Comparison of ENCODE assay signal across 34 cellular contexts in genomic region chr2:240644859-240645301, GRCh38. TPM values are rescaled to one million over a fixed set of nuclear protein-coding genes. Genes with fewer than 3 reads are reported as not detected.
DNase-seq lines count a peak whose midpoint lies in the region; ATAC-seq and TF ChIP-seq lines count a peak whose summit lies in the region.
"Had no signal": no experiment of that assay in that cellular context is flagged by ENCODE, and none has a peak within 500 bp of the region (broad histone marks: within the 10 kb centered on the region; RNA-seq: fewer than 3 reads in every experiment).

No MANE protein-coding gene starts in this region.

- TF ChIP-seq CTCF in right atrium auricular region (IDR thresholded peaks at IDR 0.05), result no peak
- no peak; the same call in 2 of the 3 replicates for TF ChIP-seq CTCF in H9 (conservative IDR thresholded peaks at IDR 0.05)
- TF ChIP-seq CTCF in left lung (IDR thresholded peaks at IDR 0.05), result no peak
- TF ChIP-seq CTCF in lower lobe of right lung (IDR thresholded peaks at IDR 0.05), result no peak
- TF ChIP-seq CTCF in OCI-LY7 (conservative IDR thresholded peaks at IDR 0.05; ENCODE audit: low read length), result no peak

- H3K27me3 Mint-ChIP-seq in H9 (ENCODE audit: low read depth), result peaks cover 36% of the 10 kb centered on the region

- no CpG with 5 or more reads among the region's 8 CpGs for WGBS in H9 (ENCODE audit: extremely low coverage, insufficient read length, low lambda C conversion rate)

- H2BK20ac ChIP-seq in H9 (ENCODE audit: low read depth, low read length, poor library complexity, severe bottlenecking), result no peak overlapping the region

- H3K4me2 ChIP-seq in H9 (ENCODE audit: insufficient read depth, insufficient read length, low read length) (no peak overlapping the region), OCI-LY7 (ENCODE audit: low read length) (no peak overlapping the region)

- H3K4me3 Mint-ChIP-seq in H9, result no peak overlapping the region
- H3K4me3 Mint-ChIP-seq: activated B cell treated with CpG ODN at 0.5 μM for 24 hours; activated naive CD4-positive, alpha-beta T cell treated with anti-CD3 and anti-CD28 coated beads for 36 hours; CD4-positive, alpha-beta T cell; IgD-negative memory B cell; neural crest cell; stimulated activated naive B cell treated with anti-CD40 and anti-IgM and Interleukin-4, amounts not matched to agents 10 μg/mL and 1 μg/mL and 100 μg/mL, for 72 hours had no signal

- H3K9me2 ChIP-seq in OCI-LY7 (ENCODE audit: insufficient read depth, low read length), result no peaks in the 10 kb centered on the region

- H2BK12ac ChIP-seq in H9 (ENCODE audit: insufficient read length, low read depth, low read length), result no peak overlapping the region

- no peak overlapping the region for H2BK120ac ChIP-seq in H9 (ENCODE audit: low read depth, low read length, poor library complexity, severe bottlenecking)

- POLR2A ChIA-PET in OCI-LY7 (lab: Charles Lee), result no interaction called here

- DNase-seq in right atrium auricular region (ENCODE audit: low spot score) (peak; percentile 32), Right ventricle myocardium inferior (ENCODE audit: missing footprints) (no peak), H9 (peak; percentile 23), left lung (peak; percentile 28 to 44), lower lobe of right lung (no peak), OCI-LY7 (ENCODE audit: low spot score) (no peak)
- DNase-seq in stimulated activated CD4-positive, alpha-beta T cell treated with anti-CD3 and anti-CD28 coated beads, Interleukin-15, amount 100 ng/mL, for 24 hours, result no peak
- DNase-seq: activated B cell treated with CpG ODN at 0.5 μM for 24 hours; activated CD4-positive, alpha-beta T cell treated with anti-CD3 and anti-CD28 coated beads, Interleukin-2, amount 50 U/mL, for 4 hours; activated naive CD4-positive, alpha-beta T cell treated with anti-CD3 and anti-CD28 coated beads for 36 hours; activated T-cell treated with anti-CD3 and anti-CD28 coated beads, Interleukin-2, amount 50 U/mL, for 1 hour; body of pancreas; CD4-positive, alpha-beta T cell; glutamatergic neuron; kidney; mammary epithelial cell; NCI-H1048; NCI-H1694 treated with DMSO at 0.1 percent for 48 hours; NCI-H2171; NCI-H510A; OCI-M1; stimulated activated CD4-positive, alpha-beta T cell treated with anti-CD3 and anti-CD28 coated beads, Interleukin-4, amount 100 ng/mL, for 4 hours; stimulated activated naive B cell treated with anti-CD40 and anti-IgM and Interleukin-4, amounts not matched to agents 10 μg/mL and 1 μg/mL and 100 μg/mL, for 72 hours; T-helper 9 cell had no signal

- H3K79me2 ChIP-seq in H9 (ENCODE audit: insufficient read depth, low read length), result no peaks in the 10 kb centered on the region
- no peaks in the 10 kb centered on the region for H3K79me2 ChIP-seq in OCI-LY7 (ENCODE audit: insufficient read depth, low read depth, low read length)

- no peak overlapping the region for H3K23ac ChIP-seq in H9 (ENCODE audit: insufficient read length, low read depth, low read length)

- H2BK15ac ChIP-seq in H9 (ENCODE audit: low read depth, low read length), result no peak overlapping the region

- no peaks in the 10 kb centered on the region for H3K23me2 ChIP-seq in H9 (ENCODE audit: insufficient read length, low read depth, low read length, poor library complexity, severe bottlenecking)

- H3K9me3 Mint-ChIP-seq in H9, result no peaks in the 10 kb centered on the region; a peak in 3 of 5 replicates
- H3K9me3 Mint-ChIP-seq: activated B cell treated with CpG ODN at 0.5 μM for 24 hours; activated naive CD4-positive, alpha-beta T cell treated with anti-CD3 and anti-CD28 coated beads for 36 hours; CD4-positive, alpha-beta T cell; IgD-negative memory B cell; neural crest cell; stimulated activated naive B cell treated with anti-CD40 and anti-IgM and Interleukin-4, amounts not matched to agents 10 μg/mL and 1 μg/mL and 100 μg/mL, for 72 hours had no signal

- no peak overlapping the region for H4K8ac ChIP-seq in H9 (replicated peaks; ENCODE audit: insufficient read length, low read depth, low read length)

- H3K4ac ChIP-seq in H9 (ENCODE audit: low read depth, low read length), result no peak overlapping the region

- no peaks in the 10 kb centered on the region for H3K4me1 ChIP-seq in right atrium auricular region
- no peaks in the 10 kb centered on the region for H3K4me1 ChIP-seq in H9 (ENCODE audit: insufficient read depth, low read length)
- H3K4me1 ChIP-seq in left lung, result no peaks in the 10 kb centered on the region
- H3K4me1 ChIP-seq in lower lobe of right lung, result no peaks in the 10 kb centered on the region
- H3K4me1 ChIP-seq in OCI-LY7 (ENCODE audit: insufficient read depth, low read length, poor library complexity, severe bottlenecking), result no peaks in the 10 kb centered on the region
- H3K4me1 ChIP-seq: adrenal gland, body of pancreas, HAP-1, sigmoid colon, suprapubic skin had no signal

- H2AK5ac ChIP-seq in H9 (ENCODE audit: insufficient read length, low read length), result no peak overlapping the region

- no peak overlapping the region for H2AFZ ChIP-seq in H9 (ENCODE audit: low read length)
- H2AFZ ChIP-seq in OCI-LY7 (ENCODE audit: low read length), result no peak overlapping the region

- ATAC-seq in Right ventricle myocardium inferior, result no peak
- no peak for ATAC-seq in left lung
- ATAC-seq in lower lobe of right lung, result no peak
- ATAC-seq: body of pancreas; stimulated activated naive B cell treated with anti-CD40 and anti-IgM and Interleukin-4, amounts not matched to agents 10 μg/mL and 1 μg/mL and 100 μg/mL, for 72 hours had no signal

- no peaks in the 10 kb centered on the region for H3K36me3 Mint-ChIP-seq in H9 (ENCODE audit: insufficient read depth in 1 of 3, low read depth in 3 of 3)
- H3K36me3 Mint-ChIP-seq: IgD-negative memory B cell; stimulated activated naive B cell treated with anti-CD40 and anti-IgM and Interleukin-4, amounts not matched to agents 10 μg/mL and 1 μg/mL and 100 μg/mL, for 72 hours had no signal

- no peaks in the 10 kb centered on the region for H3K36me3 ChIP-seq in right atrium auricular region
- H3K36me3 ChIP-seq in left lung, result no peaks in the 10 kb centered on the region
- no peaks in the 10 kb centered on the region for H3K36me3 ChIP-seq in lower lobe of right lung
- no peaks in the 10 kb centered on the region for H3K36me3 ChIP-seq in OCI-LY7 (ENCODE audit: insufficient read depth, low read length)
- H3K36me3 ChIP-seq: adrenal gland, HAP-1, sigmoid colon, suprapubic skin had no signal

- CTCF ChIA-PET in OCI-LY7 (lab: Charles Lee; ENCODE audit: unreplicated experiment), result no interaction called here

- H3K9me3 ChIP-seq in right atrium auricular region, result no peaks in the 10 kb centered on the region
- no peaks in the 10 kb centered on the region for H3K9me3 ChIP-seq in H9 (ENCODE audit: control insufficient read depth, low read depth, low read length)
- H3K9me3 ChIP-seq in left lung, result no peaks in the 10 kb centered on the region
- H3K9me3 ChIP-seq in lower lobe of right lung, result no peaks in the 10 kb centered on the region
- H3K9me3 ChIP-seq in OCI-LY7 (ENCODE audit: low read length), result no peaks in the 10 kb centered on the region
- H3K9me3 ChIP-seq: adrenal gland, body of pancreas, HAP-1, sigmoid colon, suprapubic skin had no signal

- H3T11ph ChIP-seq in H9 (ENCODE audit: low read length), result no peak overlapping the region

- intact Hi-C loops in Right ventricle myocardium inferior (cut with DNase I) (no loop called here), left lung (cut with DNase I) (no loop called here), lower lobe of right lung (cut with DNase I) (no loop called here), OCI-LY7 (cut with micrococcal nuclease; ENCODE audit: unreplicated experiment) (no loop called here)

- no peak overlapping the region for H3K18ac ChIP-seq in H9 (ENCODE audit: insufficient read length, low read depth, low read length)

- H3K79me1 ChIP-seq in H9 (ENCODE audit: insufficient read depth, low read depth, low read length, poor library complexity, severe bottlenecking), result no peaks in the 10 kb centered on the region

- no peak overlapping the region for H3K9ac ChIP-seq in H9 (ENCODE audit: extremely low read depth, insufficient read length, low read length)

- H3K14ac ChIP-seq in H9 (ENCODE audit: insufficient read depth, low read length), result peak overlapping the region; percentile 18; the same call in 1 of the 2 replicates

- no TSS peak for BruUV-seq in OCI-LY7 (replicated peaks; lab: Mats Ljungman, UMichigan)

- H3K56ac ChIP-seq in H9 (ENCODE audit: insufficient read length, low read depth, low read length), result no peak overlapping the region

- H2BK5ac ChIP-seq in H9 (ENCODE audit: insufficient read length, low read length), result no peak overlapping the region

- H4K20me1 ChIP-seq in H9 (ENCODE audit: control insufficient read depth, insufficient read depth, insufficient read length) (no peaks in the 10 kb centered on the region), OCI-LY7 (ENCODE audit: insufficient read depth, low read length) (no peaks in the 10 kb centered on the region)

- H4K5ac ChIP-seq in H9 (ENCODE audit: insufficient read length, low read depth, low read length), result no peak overlapping the region

- no peak overlapping the region for H3K27ac ChIP-seq in right atrium auricular region
- H3K27ac ChIP-seq in H9 (ENCODE audit: insufficient read length, low read depth, low read length), result no peak overlapping the region
- no peak overlapping the region for H3K27ac ChIP-seq in left lung
- H3K27ac ChIP-seq in lower lobe of right lung, result no peak overlapping the region
- H3K27ac ChIP-seq in OCI-LY7 (ENCODE audit: low read depth, low read length, poor library complexity, severe bottlenecking), result no peak overlapping the region
- H3K27ac ChIP-seq: adrenal gland, body of pancreas, epithelial cell of prostate, sigmoid colon, suprapubic skin had no signal

- no peaks in the 10 kb centered on the region for H3K27me3 ChIP-seq in right atrium auricular region
- no peaks in the 10 kb centered on the region for H3K27me3 ChIP-seq in H9 (ENCODE audit: insufficient read depth, low read length)
- H3K27me3 ChIP-seq in left lung, result peaks cover 10 to 67% of the 10 kb centered on the region in 2 donors
- H3K27me3 ChIP-seq in lower lobe of right lung (ENCODE audit: low read depth), result peaks cover 33% of the 10 kb centered on the region

- H3K4me3 ChIP-seq in right atrium auricular region, result no peak overlapping the region
- no peak overlapping the region for H3K4me3 ChIP-seq in left lung
- no peak overlapping the region for H3K4me3 ChIP-seq in lower lobe of right lung
- no peak overlapping the region for H3K4me3 ChIP-seq in OCI-LY7 (ENCODE audit: low read depth, low read length, poor library complexity, severe bottlenecking)
- H3K4me3 ChIP-seq: adrenal gland, body of pancreas, HAP-1, sigmoid colon, suprapubic skin had no signal

- H3K4me1 Mint-ChIP-seq in H9, result peaks cover 9 to 17% of the 10 kb centered on the region in 2 experiments
- H3K4me1 Mint-ChIP-seq: activated B cell treated with CpG ODN at 0.5 μM for 24 hours had no signal

- no peak overlapping the region for H4K91ac ChIP-seq in H9 (ENCODE audit: insufficient read length, low read depth, low read length)

- no peak overlapping the region for H3K27ac Mint-ChIP-seq in H9
- H3K27ac Mint-ChIP-seq: activated B cell treated with CpG ODN at 0.5 μM for 24 hours; activated naive CD4-positive, alpha-beta T cell treated with anti-CD3 and anti-CD28 coated beads for 36 hours; CD4-positive, alpha-beta T cell; IgD-negative memory B cell; progenitor cell of endocrine pancreas; stimulated activated naive B cell treated with anti-CD40 and anti-IgM and Interleukin-4, amounts not matched to agents 10 μg/mL and 1 μg/mL and 100 μg/mL, for 72 hours had no signal

RNA-seq across cellular contexts. Expression of gene GPR35, which starts 19.6 kb away (rescaled TPM):
- total RNA-seq in right atrium auricular region, result under 1 TPM; 0.56 to 0.86 TPM
- total RNA-seq in Right ventricle myocardium inferior, result 2.2 TPM
- 0.66 and 1.4 TPM in 2 replicates for total RNA-seq in H9 (2021)
- 1 to 10 TPM; 1.1 to 6.0 TPM for total RNA-seq in left lung
- 4.7 TPM for total RNA-seq in lower lobe of right lung
- total RNA-seq in OCI-LY7 (2014; rRNA removed; shearing (Covaris generic)), result 0.88 and 2.1 TPM in 2 replicates
- total RNA-seq in OCI-LY7 (2022), result 1.4 and 2.4 TPM in 2 replicates

RNA-seq across cellular contexts. Expression of gene AQP12B, which starts 37.8 kb away (rescaled TPM):
- not detected for total RNA-seq in right atrium auricular region
- not detected for total RNA-seq in Right ventricle myocardium inferior
- not detected in 2 replicates for total RNA-seq in H9 (2021)
- not detected for total RNA-seq in left lung
- not detected for total RNA-seq in lower lobe of right lung
- not detected in 2 replicates for total RNA-seq in OCI-LY7 (2014; rRNA removed; shearing (Covaris generic))
- not detected in 2 replicates for total RNA-seq in OCI-LY7 (2022)
- total RNA-seq: activated B cell treated with CpG ODN at 0.5 μM for 24 hours; activated naive CD4-positive, alpha-beta T cell treated with anti-CD3 and anti-CD28 coated beads for 36 hours; adrenal gland; CD4-positive, alpha-beta T cell; cerebellum; kidney; mammary epithelial cell; neural crest cell; progenitor cell of endocrine pancreas; sigmoid colon; suprapubic skin; ureter had no signal

RNA-seq across cellular contexts. Expression of gene AQP12A, which starts 46.8 kb away (rescaled TPM):
- total RNA-seq in right atrium auricular region (not detected), Right ventricle myocardium inferior (not detected), H9 (2021) (not detected in 2 replicates), left lung (not detected), lower lobe of right lung (not detected), OCI-LY7 (2022) (not detected in 2 replicates)
- not detected in 2 replicates for total RNA-seq in OCI-LY7 (2014; rRNA removed; shearing (Covaris generic))
- total RNA-seq: activated B cell treated with CpG ODN at 0.5 μM for 24 hours; activated naive CD4-positive, alpha-beta T cell treated with anti-CD3 and anti-CD28 coated beads for 36 hours; adrenal gland; CD4-positive, alpha-beta T cell; cerebellum; kidney; mammary epithelial cell; neural crest cell; progenitor cell of endocrine pancreas; sigmoid colon; suprapubic skin; ureter had no signal

RNA-seq across cellular contexts. Expression of gene CAPN10, which starts 58.3 kb away (rescaled TPM):
- 10 to 100 TPM; 14.1 to 14.6 TPM for total RNA-seq in right atrium auricular region
- 51.8 TPM for total RNA-seq in Right ventricle myocardium inferior
- total RNA-seq in H9 (2021), result 45.0 and 47.4 TPM in 2 replicates
- total RNA-seq in left lung, result 10 to 100 TPM; 31.2 to 31.9 TPM
- 37.2 TPM for total RNA-seq in lower lobe of right lung
- total RNA-seq in OCI-LY7 (2014; rRNA removed; shearing (Covaris generic)), result 54.1 and 78.1 TPM in 2 replicates
- 67.3 and 70.6 TPM in 2 replicates for total RNA-seq in OCI-LY7 (2022)

Comparison
In these comparisons a context has a peak if more than half of its experiments do, and no peak if none do; other contexts are left out.
1. DNase-seq: peak in right atrium auricular region (single experiment), H9 (single experiment) and left lung (2 of 2); none in Right ventricle myocardium inferior (single experiment), stimulated activated CD4-positive, alpha-beta T cell treated with anti-CD3 and anti-CD28 coated beads, Interleukin-15, amount 100 ng/mL, for 24 hours (single experiment), lower lobe of right lung (single experiment) and OCI-LY7 (single experiment).